Comparison of ENCODE assay signal across 19 cellular contexts in the genomic region with DNA sequence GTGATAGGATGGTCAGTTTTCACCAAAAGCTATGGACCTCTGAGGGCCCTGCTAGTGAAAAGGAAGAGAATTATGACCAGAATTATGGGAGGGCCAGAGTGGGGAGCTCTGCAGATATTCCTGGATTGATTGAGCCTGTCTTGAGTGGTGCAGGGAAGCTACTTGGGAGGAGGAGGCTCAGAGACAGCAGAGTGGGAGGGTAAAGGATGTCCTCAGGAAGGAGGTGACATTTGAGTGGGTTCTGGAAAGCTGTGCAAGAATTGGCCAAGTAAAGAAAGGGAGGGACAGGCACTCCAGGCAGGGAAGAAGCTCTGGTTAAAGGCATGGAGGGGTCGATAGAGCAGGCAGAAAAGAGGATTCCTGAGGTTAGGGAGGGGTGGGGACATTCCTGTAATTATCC. TPM values are rescaled to one million over a fixed set of nuclear protein-coding genes. Genes with fewer than 3 reads are reported as not detected.
DNase-seq lines count a peak whose midpoint lies in the region; ATAC-seq and TF ChIP-seq lines count a peak whose summit lies in the region.
"Had no signal": no experiment of that assay in that cellular context is flagged by ENCODE, and none has a peak within 500 bp of the region (broad histone marks: within the 10 kb centered on the region; RNA-seq: fewer than 3 reads in every experiment).

No MANE protein-coding gene starts in this region.

- H3K27me3 Mint-ChIP-seq in activated CD4-positive, alpha-beta memory T cell treated with anti-CD3 and anti-CD28 coated beads for 36 hours, result no peaks in the 10 kb centered on the region
- no peaks in the 10 kb centered on the region for H3K27me3 Mint-ChIP-seq in activated CD4-positive, alpha-beta memory T cell treated with anti-CD3 and anti-CD28 coated beads, Interleukin-2, amount 10 ng/mL, durations not matched to agents 7 days and 5 days
- peaks cover 0 to 2% (median 0%) of the 10 kb centered on the region in 3 donors for H3K27me3 Mint-ChIP-seq in CD14-positive monocyte (ENCODE audit: low read depth in 3 of 3)
- H3K27me3 Mint-ChIP-seq in T-helper 17 cell, result no peaks in the 10 kb centered on the region
- no peaks in the 10 kb centered on the region for H3K27me3 Mint-ChIP-seq in memory B cell

- peak overlapping the region; percentile 6 for H3K27ac Mint-ChIP-seq in activated CD4-positive, alpha-beta memory T cell treated with anti-CD3 and anti-CD28 coated beads for 36 hours
- H3K27ac Mint-ChIP-seq in activated CD4-positive, alpha-beta memory T cell treated with anti-CD3 and anti-CD28 coated beads, Interleukin-2, amount 10 ng/mL, durations not matched to agents 7 days and 5 days, result no peak overlapping the region
- H3K27ac Mint-ChIP-seq in CD14-positive monocyte, result peak overlapping the region in 5 of 7 donors; percentile 19 to 66 (median 58)
- no peak overlapping the region for H3K27ac Mint-ChIP-seq in T-helper 17 cell
- H3K27ac Mint-ChIP-seq in memory B cell, result peak overlapping the region; percentile 70

- WGBS in esophagus squamous epithelium, 2 donors, result 77 to 93% methylated on average over 1 of the region's 1 CpG

- H3K4me1 Mint-ChIP-seq in activated CD4-positive, alpha-beta memory T cell treated with anti-CD3 and anti-CD28 coated beads for 36 hours (ENCODE audit: low read depth), result peaks cover 38% of the 10 kb centered on the region
- peaks cover 23% of the 10 kb centered on the region for H3K4me1 Mint-ChIP-seq in activated CD4-positive, alpha-beta memory T cell treated with anti-CD3 and anti-CD28 coated beads, Interleukin-2, amount 10 ng/mL, durations not matched to agents 7 days and 5 days
- peaks cover 39% of the 10 kb centered on the region for H3K4me1 Mint-ChIP-seq in CD14-positive monocyte
- peaks cover 10% of the 10 kb centered on the region for H3K4me1 Mint-ChIP-seq in T-helper 17 cell
- peaks cover 35% of the 10 kb centered on the region for H3K4me1 Mint-ChIP-seq in memory B cell

- ATAC-seq in T-helper 17 cell (no peak), memory B cell (ENCODE audit: low read depth) (no peak), HG03139 (IDR thresholded peaks at IDR 0.05; ENCODE audit: unreplicated experiment) (no peak), HG03571 (IDR thresholded peaks at IDR 0.05; ENCODE audit: unreplicated experiment) (no peak)
- ATAC-seq: body of pancreas had no signal

- TF ChIP-seq POLR2A in esophagus squamous epithelium (IDR thresholded peaks at IDR 0.05), result no peak

- H3K9me3 ChIP-seq in T-helper 17 cell (ENCODE audit: control insufficient read depth, low read length, poor library complexity, severe bottlenecking) (no peaks in the 10 kb centered on the region), esophagus squamous epithelium (no peaks in the 10 kb centered on the region)
- H3K9me3 ChIP-seq: body of pancreas, right atrium auricular region had no signal

- peaks cover 52% of the 10 kb centered on the region for H3K36me3 Mint-ChIP-seq in activated CD4-positive, alpha-beta memory T cell treated with anti-CD3 and anti-CD28 coated beads for 36 hours
- peaks cover 68% of the 10 kb centered on the region for H3K36me3 Mint-ChIP-seq in activated CD4-positive, alpha-beta memory T cell treated with anti-CD3 and anti-CD28 coated beads, Interleukin-2, amount 10 ng/mL, durations not matched to agents 7 days and 5 days (ENCODE audit: low read depth)
- H3K36me3 Mint-ChIP-seq in CD14-positive monocyte (peaks cover 54 to 88% of the 10 kb centered on the region in 2 donors), T-helper 17 cell (ENCODE audit: low read depth) (no peaks in the 10 kb centered on the region), memory B cell (peaks cover 22% of the 10 kb centered on the region)

- H3K4me3 Mint-ChIP-seq in activated CD4-positive, alpha-beta memory T cell treated with anti-CD3 and anti-CD28 coated beads for 36 hours, result no peak overlapping the region
- H3K4me3 Mint-ChIP-seq in activated CD4-positive, alpha-beta memory T cell treated with anti-CD3 and anti-CD28 coated beads, Interleukin-2, amount 10 ng/mL, durations not matched to agents 7 days and 5 days, result no peak overlapping the region
- H3K4me3 Mint-ChIP-seq in CD14-positive monocyte (no peak overlapping the region), T-helper 17 cell (peak overlapping the region; percentile 58), memory B cell (no peak overlapping the region)

- no peaks in the 10 kb centered on the region for H3K27me3 ChIP-seq in esophagus squamous epithelium
- H3K27me3 ChIP-seq: body of pancreas, right atrium auricular region had no signal

- H3K4me1 ChIP-seq in esophagus squamous epithelium, result peaks cover 0 to 39% (median 19%) of the 10 kb centered on the region in 3 donors

- POLR2A ChIA-PET in activated CD4-positive, alpha-beta memory T cell treated with anti-CD3 and anti-CD28 coated beads for 36 hours (lab: Charles Lee), result interaction anchor here (1.0 to 1.1 kb wide), 2 partner anchors 24 to 73 kb away, joined by 3 to 7 read pairs; a partner anchor contains a TSS
- POLR2A ChIA-PET in activated CD4-positive, alpha-beta memory T cell treated with anti-CD3 and anti-CD28 coated beads, Interleukin-2, amount 10 ng/mL, durations not matched to agents 7 days and 5 days (lab: Charles Lee), result interaction anchor here (0.7 to 6.6 kb wide), 4 partner anchors 10 to 24 kb away, joined by 3 to 33 read pairs (median 6); a partner anchor contains a TSS

- H3K27ac ChIP-seq in esophagus squamous epithelium, result no peak overlapping the region
- H3K27ac ChIP-seq: body of pancreas, right atrium auricular region had no signal

- DNase-seq in activated CD4-positive, alpha-beta memory T cell treated with anti-CD3 and anti-CD28 coated beads for 36 hours, result no peak
- no peak for DNase-seq in activated CD4-positive, alpha-beta memory T cell treated with anti-CD3 and anti-CD28 coated beads, Interleukin-2, amount 10 ng/mL, durations not matched to agents 7 days and 5 days
- DNase-seq in CD14-positive monocyte (ENCODE audit: low spot score), result no peak
- DNase-seq in T-helper 17 cell, result no peak
- DNase-seq in memory B cell (ENCODE audit: low spot score in 2 of 2), result no peak
- DNase-seq in esophagus squamous epithelium (lab: John Stamatoyannopoulos, UW), result no peak
- DNase-seq: activated CD8-positive, alpha-beta memory T cell treated with anti-CD3 and anti-CD28 coated beads for 24 hours; body of pancreas; DMS 273 treated with DMSO at 0.1 percent for 48 hours; effector CD8-positive, alpha-beta T cell; KBM-7; mammary epithelial cell; NCI-H146; NCI-H2171 treated with DMSO at 0.1 percent for 48 hours; NCI-H526; substantia nigra had no signal

- H3K4me3 ChIP-seq in esophagus squamous epithelium, result no peak overlapping the region
- H3K4me3 ChIP-seq: body of pancreas, right atrium auricular region had no signal

- no peak for TF ChIP-seq CTCF in CD14-positive monocyte (IDR thresholded peaks at IDR 0.05)
- TF ChIP-seq CTCF in esophagus squamous epithelium (IDR thresholded peaks at IDR 0.05), result no peak

- CTCF ChIA-PET in activated CD4-positive, alpha-beta memory T cell treated with anti-CD3 and anti-CD28 coated beads for 36 hours (lab: Charles Lee), result interaction anchor here (1.0 kb wide), 1 partner anchor 51 kb away, joined by 3 read pairs; no protein-coding TSS in a partner anchor
- CTCF ChIA-PET in activated CD4-positive, alpha-beta memory T cell treated with anti-CD3 and anti-CD28 coated beads, Interleukin-2, amount 10 ng/mL, durations not matched to agents 7 days and 5 days (lab: Charles Lee), result no interaction called here

- intact Hi-C loops in activated CD4-positive, alpha-beta memory T cell treated with anti-CD3 and anti-CD28 coated beads for 36 hours (cut with micrococcal nuclease), result no loop called here
- intact Hi-C loops in CD14-positive monocyte (cut with micrococcal nuclease), result no loop called here
- intact Hi-C loops in esophagus squamous epithelium (cut with DNase I), result no loop called here

- H3K9me3 Mint-ChIP-seq in activated CD4-positive, alpha-beta memory T cell treated with anti-CD3 and anti-CD28 coated beads for 36 hours, result no peaks in the 10 kb centered on the region
- no peaks in the 10 kb centered on the region for H3K9me3 Mint-ChIP-seq in activated CD4-positive, alpha-beta memory T cell treated with anti-CD3 and anti-CD28 coated beads, Interleukin-2, amount 10 ng/mL, durations not matched to agents 7 days and 5 days
- peaks cover 0 to 3% (median 0%) of the 10 kb centered on the region in 7 donors for H3K9me3 Mint-ChIP-seq in CD14-positive monocyte
- no peaks in the 10 kb centered on the region for H3K9me3 Mint-ChIP-seq in memory B cell

- H3K36me3 ChIP-seq in esophagus squamous epithelium, result peaks cover 4 to 90% (median 28%) of the 10 kb centered on the region in 3 donors

RNA-seq across cellular contexts. Expression of a gene that starts 24.1 kb away (rescaled TPM):
- 10 to 100 TPM; 84.6 to 90.3 TPM for total RNA-seq in activated CD4-positive, alpha-beta memory T cell treated with anti-CD3 and anti-CD28 coated beads for 36 hours
- total RNA-seq in activated CD4-positive, alpha-beta memory T cell treated with anti-CD3 and anti-CD28 coated beads, Interleukin-2, amount 10 ng/mL, durations not matched to agents 7 days and 5 days, result 100 to 1,000 TPM; 106 to 113 TPM
- 10 to 100 TPM; 28.8 to 37.0 TPM for polyA plus RNA-seq in CD14-positive monocyte
- 100 to 1,000 TPM; 102 to 117 TPM for total RNA-seq in T-helper 17 cell
- 10 to 100 TPM; 29.6 to 38.1 (median 32.6) TPM for total RNA-seq in esophagus squamous epithelium

RNA-seq across cellular contexts. Expression of a gene that starts 43.5 kb away (rescaled TPM):
- 10 to 100 TPM; 21.7 to 22.6 TPM for total RNA-seq in activated CD4-positive, alpha-beta memory T cell treated with anti-CD3 and anti-CD28 coated beads for 36 hours
- 10 to 100 TPM; 27.4 to 27.9 TPM for total RNA-seq in activated CD4-positive, alpha-beta memory T cell treated with anti-CD3 and anti-CD28 coated beads, Interleukin-2, amount 10 ng/mL, durations not matched to agents 7 days and 5 days
- polyA plus RNA-seq in CD14-positive monocyte, result under 1 TPM; 0.66 to 0.82 TPM
- total RNA-seq in T-helper 17 cell (10 to 100 TPM; 34.8 to 39.8 TPM), esophagus squamous epithelium (10 to 100 TPM in 3 of 4 donors, 1 to 10 TPM in 1; 9.8 to 18.7 (median 16.4) TPM)

Comparison
In these comparisons a context has a peak if more than half of its experiments do, and no peak if none do; other contexts are left out.
1. H3K27ac Mint-ChIP-seq: peak in activated CD4-positive, alpha-beta memory T cell treated with anti-CD3 and anti-CD28 coated beads for 36 hours (single experiment), CD14-positive monocyte (5 of 7) and memory B cell (single experiment); none in activated CD4-positive, alpha-beta memory T cell treated with anti-CD3 and anti-CD28 coated beads, Interleukin-2, amount 10 ng/mL, durations not matched to agents 7 days and 5 days (single experiment) and T-helper 17 cell (single experiment).